ENCODE assay signal across 19 cellular contexts in the genomic region with DNA sequence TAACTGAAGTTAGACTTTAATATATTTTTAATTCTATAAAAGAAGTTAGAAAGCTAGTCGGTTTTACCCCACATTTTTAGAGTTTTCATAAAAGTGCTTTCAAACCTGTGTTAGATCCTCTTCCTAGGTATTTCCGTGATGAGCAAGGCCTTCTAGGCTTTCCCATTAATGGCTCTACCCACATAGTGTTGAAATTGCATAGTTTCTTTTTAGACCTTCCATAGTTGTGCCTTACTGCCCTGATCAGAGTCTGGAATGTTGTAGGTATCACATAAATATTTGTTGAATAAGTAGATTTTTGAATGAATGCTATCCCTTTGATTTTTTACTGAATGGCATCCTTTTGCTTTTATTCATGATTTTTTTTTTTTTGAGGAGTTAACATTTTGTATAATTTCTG. TPM values are rescaled to one million over a fixed set of nuclear protein-coding genes. Genes with fewer than 3 reads are reported as not detected.
DNase-seq lines count a peak whose midpoint lies in the region; FAIRE-seq and TF ChIP-seq lines count a peak whose summit lies in the region.
"Had no signal": no experiment of that assay in that cellular context is flagged by ENCODE, and none has a peak within 500 bp of the region (broad histone marks: within the 10 kb centered on the region; RNA-seq: fewer than 3 reads in every experiment).

No MANE protein-coding gene starts in this region.

- H3K4me1 ChIP-seq in OCI-LY3 (ENCODE audit: low read length) (peaks cover 38% of the 10 kb centered on the region), mesenchymal stem cell (ENCODE audit: control insufficient read depth, insufficient read depth, low read depth, low read length) (peaks cover 2% of the 10 kb centered on the region), ovary (ENCODE audit: insufficient read depth) (no peaks in the 10 kb centered on the region)
- H3K4me1 ChIP-seq: BLaER1, Caco-2 had no signal

- no peak overlapping the region for H2BK12ac ChIP-seq in mesenchymal stem cell (ENCODE audit: low read length in 2 of 2)

- no peak overlapping the region for H3K23ac ChIP-seq in mesenchymal stem cell (ENCODE audit: low read length in 2 of 2)

- no peak overlapping the region for H3K4me3 Mint-ChIP-seq in activated T-helper 1 cell treated with anti-CD3 and anti-CD28 coated beads, Interleukin-12 subunit alpha, Interleukin-12 subunit beta, Interleukin-2, Interleukin-4 antibody, amounts not matched to agents 30 ng/mL and 10 ng/mL and 1 ng/mL, durations not matched to agents 14 hours and 24 hours and 36 hours
- H3K4me3 Mint-ChIP-seq: CD4-positive, CD25-positive, alpha-beta regulatory T cell; CD8-positive, alpha-beta T cell had no signal

- TF ChIP-seq POLR2A in H54 (IDR thresholded peaks at IDR 0.05; ENCODE audit: low read depth, low read length) (no peak), ovary (IDR thresholded peaks at IDR 0.05) (no peak)

- peak overlapping the region; percentile 94 for H3K27ac ChIP-seq in OCI-LY3 (ENCODE audit: low read length)
- no peak overlapping the region for H3K27ac ChIP-seq in mesenchymal stem cell (ENCODE audit: low read length, poor library complexity, severe bottlenecking)
- H3K27ac ChIP-seq in ovary = no peak overlapping the region
- H3K27ac ChIP-seq: BLaER1, C4-2B had no signal

- DNase-seq in H54 (ENCODE audit: insufficient read length, low spot score) = no peak
- no peak for DNase-seq in mesenchymal stem cell
- peak; percentile 9 for DNase-seq in superior temporal gyrus (ENCODE audit: extremely low spot score)
- DNase-seq in activated T-helper 1 cell treated with anti-CD3 and anti-CD28 coated beads, Interleukin-12 subunit alpha, Interleukin-12 subunit beta, Interleukin-2, Interleukin-4 antibody, amounts not matched to agents 30 ng/mL and 10 ng/mL and 1 ng/mL, durations not matched to agents 14 hours and 24 hours and 36 hours (ENCODE audit: low spot score) = no peak
- DNase-seq in ovary = no peak
- DNase-seq: Caco-2; CD4-positive, CD25-positive, alpha-beta regulatory T cell; CD8-positive, alpha-beta T cell; DMS153; DND-41; GOT3; H7; HCEC 1CT had no signal

- H3K79me2 ChIP-seq in OCI-LY3 (ENCODE audit: low read length) = peaks cover 14% of the 10 kb centered on the region; the same call in 1 of the 2 replicates

- peaks cover 10% of the 10 kb centered on the region for H3K79me1 ChIP-seq in mesenchymal stem cell (replicated peaks; ENCODE audit: low read length, poor library complexity, severe bottlenecking)

- H3K27ac Mint-ChIP-seq in activated T-helper 1 cell treated with anti-CD3 and anti-CD28 coated beads, Interleukin-12 subunit alpha, Interleukin-12 subunit beta, Interleukin-2, Interleukin-4 antibody, amounts not matched to agents 30 ng/mL and 10 ng/mL and 1 ng/mL, durations not matched to agents 14 hours and 24 hours and 36 hours = no peak overlapping the region
- H3K27ac Mint-ChIP-seq: CD8-positive, alpha-beta T cell had no signal

- TF ChIP-seq EP300 in ovary (IDR thresholded peaks at IDR 0.05) = no peak

- peak overlapping the region; percentile 58 for H3K4me3 ChIP-seq in OCI-LY3 (ENCODE audit: low read length)
- H3K4me3 ChIP-seq in mesenchymal stem cell (ENCODE audit: insufficient read depth in 1 of 2, low read depth in 1 of 2, low read length in 2 of 2) = no peak overlapping the region
- H3K4me3 ChIP-seq in ovary = no peak overlapping the region
- H3K4me3 ChIP-seq: BLaER1 had no signal

- FAIRE-seq in H54 (lab: Jason Lieb, UNC) = peak; percentile 53
- FAIRE-seq: GM12892 had no signal

- no peak overlapping the region for H3K4ac ChIP-seq in mesenchymal stem cell (ENCODE audit: low read depth in 1 of 2, low read length in 2 of 2)

- H2AFZ ChIP-seq in OCI-LY3 (ENCODE audit: low read depth, low read length) (no peak overlapping the region), mesenchymal stem cell (ENCODE audit: low read depth, low read length) (no peak overlapping the region)

- H4K8ac ChIP-seq in mesenchymal stem cell (ENCODE audit: low read length) = no peak overlapping the region

- no peak overlapping the region for H2BK120ac ChIP-seq in mesenchymal stem cell (ENCODE audit: low read depth, low read length)

- no peak overlapping the region for H2BK5ac ChIP-seq in mesenchymal stem cell (ENCODE audit: low read depth, low read length, poor library complexity, severe bottlenecking)

- 80% methylated on average over 1 of the region's 2 CpGs for WGBS in mesenchymal stem cell
- 87 to 88% (median 87%) methylated on average over 2 of the region's 2 CpGs for WGBS in ovary, 3 donors

- no peak overlapping the region for H3K18ac ChIP-seq in mesenchymal stem cell (ENCODE audit: low read depth in 1 of 2, low read length in 2 of 2)

- H3K36me3 ChIP-seq in OCI-LY3 (replicated peaks; ENCODE audit: low read depth, low read length) (peaks cover 25% of the 10 kb centered on the region), mesenchymal stem cell (ENCODE audit: control insufficient read depth in 1 of 2, insufficient read depth in 2 of 2, low read depth in 1 of 2, low read length in 2 of 2) (peaks cover 15 to 58% of the 10 kb centered on the region in 2 experiments), ovary (no peaks in the 10 kb centered on the region)

- H3K9me3 Mint-ChIP-seq in activated T-helper 1 cell treated with anti-CD3 and anti-CD28 coated beads, Interleukin-12 subunit alpha, Interleukin-12 subunit beta, Interleukin-2, Interleukin-4 antibody, amounts not matched to agents 30 ng/mL and 10 ng/mL and 1 ng/mL, durations not matched to agents 14 hours and 24 hours and 36 hours = no peaks in the 10 kb centered on the region
- H3K9me3 Mint-ChIP-seq: CD4-positive, CD25-positive, alpha-beta regulatory T cell; CD8-positive, alpha-beta T cell had no signal

- H3K14ac ChIP-seq in mesenchymal stem cell (ENCODE audit: low read length in 2 of 2) = no peak overlapping the region

- H3K27me3 Mint-ChIP-seq in activated T-helper 1 cell treated with anti-CD3 and anti-CD28 coated beads, Interleukin-12 subunit alpha, Interleukin-12 subunit beta, Interleukin-2, Interleukin-4 antibody, amounts not matched to agents 30 ng/mL and 10 ng/mL and 1 ng/mL, durations not matched to agents 14 hours and 24 hours and 36 hours (ENCODE audit: insufficient read depth) = no peaks in the 10 kb centered on the region
- H3K27me3 Mint-ChIP-seq: CD4-positive, CD25-positive, alpha-beta regulatory T cell had no signal

- no peak overlapping the region for H2AK5ac ChIP-seq in mesenchymal stem cell (ENCODE audit: low read length, severe bottlenecking)

- intact Hi-C loops in activated T-helper 1 cell treated with anti-CD3 and anti-CD28 coated beads, Interleukin-12 subunit alpha, Interleukin-12 subunit beta, Interleukin-2, Interleukin-4 antibody, amounts not matched to agents 30 ng/mL and 10 ng/mL and 1 ng/mL, durations not matched to agents 14 hours and 24 hours and 36 hours (cut with micrococcal nuclease) = no loop called here
- intact Hi-C loops in ovary (cut with DNase I) = no loop called here

- no peak overlapping the region for H4K91ac ChIP-seq in mesenchymal stem cell (ENCODE audit: low read length)

- H3K4me2 ChIP-seq in OCI-LY3 (ENCODE audit: low read length) (peak overlapping the region; percentile 72), mesenchymal stem cell (ENCODE audit: low read length, poor library complexity, severe bottlenecking) (no peak overlapping the region)
- H3K4me2 ChIP-seq: BLaER1 had no signal

- H3K36me3 Mint-ChIP-seq in activated T-helper 1 cell treated with anti-CD3 and anti-CD28 coated beads, Interleukin-12 subunit alpha, Interleukin-12 subunit beta, Interleukin-2, Interleukin-4 antibody, amounts not matched to agents 30 ng/mL and 10 ng/mL and 1 ng/mL, durations not matched to agents 14 hours and 24 hours and 36 hours (ENCODE audit: low read depth) = peaks cover 12% of the 10 kb centered on the region

- H3K9ac ChIP-seq in OCI-LY3 (ENCODE audit: low read length) (peak overlapping the region; percentile 46), mesenchymal stem cell (ENCODE audit: low read length) (peak overlapping the region; percentile 16)
- H3K9ac ChIP-seq: BLaER1 had no signal

- H3K4me1 Mint-ChIP-seq in activated T-helper 1 cell treated with anti-CD3 and anti-CD28 coated beads, Interleukin-12 subunit alpha, Interleukin-12 subunit beta, Interleukin-2, Interleukin-4 antibody, amounts not matched to agents 30 ng/mL and 10 ng/mL and 1 ng/mL, durations not matched to agents 14 hours and 24 hours and 36 hours (ENCODE audit: low read depth) = peaks cover 5% of the 10 kb centered on the region

- H4K20me1 ChIP-seq in OCI-LY3 (ENCODE audit: insufficient read depth, low read length) = no peaks in the 10 kb centered on the region

- no peak overlapping the region for H2BK15ac ChIP-seq in mesenchymal stem cell (ENCODE audit: low read depth, poor library complexity, severe bottlenecking)

- no peak for TF ChIP-seq CTCF in OCI-LY3 (IDR thresholded peaks at IDR 0.05; ENCODE audit: low read depth, low read length)
- TF ChIP-seq CTCF in ovary (IDR thresholded peaks at IDR 0.05) = no peak

- H3K9me3 ChIP-seq in OCI-LY3 (ENCODE audit: insufficient read depth, low read length) = no peaks in the 10 kb centered on the region
- no peaks in the 10 kb centered on the region for H3K9me3 ChIP-seq in mesenchymal stem cell (ENCODE audit: control insufficient read depth, low read length)
- H3K9me3 ChIP-seq in ovary = no peaks in the 10 kb centered on the region
- H3K9me3 ChIP-seq: BLaER1, Caco-2 had no signal

- H3K27me3 ChIP-seq in OCI-LY3 (ENCODE audit: low read depth, low read length) = no peaks in the 10 kb centered on the region
- no peaks in the 10 kb centered on the region for H3K27me3 ChIP-seq in mesenchymal stem cell (ENCODE audit: control insufficient read depth in 1 of 2, insufficient read depth in 1 of 2, low read length in 2 of 2)
- H3K27me3 ChIP-seq in ovary = no peaks in the 10 kb centered on the region
- H3K27me3 ChIP-seq: BLaER1 had no signal

RNA-seq across cellular contexts. Expression of a gene that starts 45.3 kb away (rescaled TPM):
- not detected for polyA plus RNA-seq in mesenchymal stem cell (2013, experiment 1 of 2)
- polyA plus RNA-seq in mesenchymal stem cell (2013, experiment 2 of 2) = not detected
- total RNA-seq in activated T-helper 1 cell treated with anti-CD3 and anti-CD28 coated beads, Interleukin-12 subunit alpha, Interleukin-12 subunit beta, Interleukin-2, Interleukin-4 antibody, amounts not matched to agents 30 ng/mL and 10 ng/mL and 1 ng/mL, durations not matched to agents 14 hours and 24 hours and 36 hours = 0.54 and 0.88 TPM in 2 replicates
- total RNA-seq in ovary = 1 to 10 TPM in 5 of 7 donors, not detected in 2; 1.4 to 2.4 (median 1.9) TPM
- polyA plus RNA-seq in ovary = under 1 TPM; 0.39 to 0.60 TPM
- total RNA-seq: A172, A673 had no signal
- polyA plus RNA-seq: CD4-positive, CD25-positive, alpha-beta regulatory T cell had no signal

RNA-seq across cellular contexts. Expression of a gene that starts 47.3 kb away (rescaled TPM):
- 24.0 TPM for polyA plus RNA-seq in mesenchymal stem cell (2013, experiment 1 of 2)
- polyA plus RNA-seq in mesenchymal stem cell (2013, experiment 2 of 2) = 23.7 TPM
- 26.6 and 30.2 TPM in 2 replicates for total RNA-seq in activated T-helper 1 cell treated with anti-CD3 and anti-CD28 coated beads, Interleukin-12 subunit alpha, Interleukin-12 subunit beta, Interleukin-2, Interleukin-4 antibody, amounts not matched to agents 30 ng/mL and 10 ng/mL and 1 ng/mL, durations not matched to agents 14 hours and 24 hours and 36 hours
- total RNA-seq in ovary = 10 to 100 TPM; 39.3 to 64.8 (median 60.4) TPM
- polyA plus RNA-seq in ovary = 10 to 100 TPM; 27.1 to 41.1 TPM

RNA-seq across cellular contexts. Expression of a gene that starts 56.8 kb away (rescaled TPM):
- polyA plus RNA-seq in mesenchymal stem cell (2013, experiment 1 of 2) = 2.3 TPM
- polyA plus RNA-seq in mesenchymal stem cell (2013, experiment 2 of 2) = 2.3 TPM
- total RNA-seq in activated T-helper 1 cell treated with anti-CD3 and anti-CD28 coated beads, Interleukin-12 subunit alpha, Interleukin-12 subunit beta, Interleukin-2, Interleukin-4 antibody, amounts not matched to agents 30 ng/mL and 10 ng/mL and 1 ng/mL, durations not matched to agents 14 hours and 24 hours and 36 hours = 8.3 and 9.9 TPM in 2 replicates
- total RNA-seq in ovary = 10 to 100 TPM in 6 of 7 donors, 1 to 10 TPM in 1; 6.0 to 15.4 (median 11.8) TPM
- 10 to 100 TPM in 1 of 2 donors, 1 to 10 TPM in 1; 7.7 to 10.3 TPM for polyA plus RNA-seq in ovary
